ENCODE assay signal across 18 cellular contexts in genomic region chr11:134384406-134384805, GRCh38. TPM values are rescaled to one million over a fixed set of nuclear protein-coding genes. Genes with fewer than 3 reads are reported as not detected.
A peak's percentile ranks its signal among the peaks of the same experiment; 100 is the strongest.
DNase-seq lines count a peak whose midpoint lies in the region; TF ChIP-seq lines count a peak whose summit lies in the region.
"Had no signal": no experiment of that assay in that cellular context is flagged by ENCODE, and none has a peak within 500 bp of the region (broad histone marks: within the 10 kb centered on the region; RNA-seq: fewer than 3 reads in every experiment).

No MANE protein-coding gene starts in this region.

- TF ChIP-seq CTCF in NB4 (IDR thresholded peaks at IDR 0.05; ENCODE audit: low read depth, low read length) (no peak), neural crest cell (conservative IDR thresholded peaks at IDR 0.05) (no peak), tibial nerve (IDR thresholded peaks at IDR 0.05) (no peak)

- no peak overlapping the region for H3K4me3 ChIP-seq in BLaER1
- no peak overlapping the region for H3K4me3 ChIP-seq in BLaER1 treated with 17β-estradiol and CSF1 and Interleukin-3, amounts not matched to agents 10 nM and 100 nM
- no peak overlapping the region for H3K4me3 ChIP-seq in NB4 (ENCODE audit: low read depth, low read length)
- H3K4me3 ChIP-seq in tibial nerve = no peak overlapping the region
- H3K4me3 ChIP-seq: HAP-1 had no signal

- H3K27me3 ChIP-seq in BLaER1 (peaks cover 59% of the 10 kb centered on the region), tibial nerve (no peaks in the 10 kb centered on the region)
- peaks cover 53 to 100% (median 79%) of the 10 kb centered on the region in 11 experiments for H3K27me3 ChIP-seq in BLaER1 treated with 17β-estradiol and CSF1 and Interleukin-3, amounts not matched to agents 10 nM and 100 nM

- H3K36me3 ChIP-seq in BLaER1 (no peaks in the 10 kb centered on the region), tibial nerve (peaks cover 0 to 52% (median 0%) of the 10 kb centered on the region in 3 donors)
- H3K36me3 ChIP-seq in BLaER1 treated with 17β-estradiol and CSF1 and Interleukin-3, amounts not matched to agents 10 nM and 100 nM = no peaks in the 10 kb centered on the region
- H3K36me3 ChIP-seq: HAP-1 had no signal

- WGBS in tibial nerve, 2 donors = 89 to 92% methylated on average over 14 of the region's 14 CpGs

- H3K27ac ChIP-seq in BLaER1 (no peak overlapping the region), tibial nerve (no peak overlapping the region)
- no peak overlapping the region for H3K27ac ChIP-seq in BLaER1 treated with 17β-estradiol and CSF1 and Interleukin-3, amounts not matched to agents 10 nM and 100 nM

- peaks cover 45% of the 10 kb centered on the region for H3K4me1 ChIP-seq in BLaER1
- H3K4me1 ChIP-seq in BLaER1 treated with 17β-estradiol and CSF1 and Interleukin-3, amounts not matched to agents 10 nM and 100 nM = peaks cover 34 to 51% (median 44%) of the 10 kb centered on the region in 10 experiments
- H3K4me1 ChIP-seq in tibial nerve = no peaks in the 10 kb centered on the region
- H3K4me1 ChIP-seq: HAP-1 had no signal

- no peak for TF ChIP-seq EP300 in tibial nerve (IDR thresholded peaks at IDR 0.05)

- H3K27me3 Mint-ChIP-seq in neural crest cell (ENCODE audit: low read depth) = no peaks in the 10 kb centered on the region

- H4K20me1 ChIP-seq in BLaER1 = peaks cover 100% of the 10 kb centered on the region
- H4K20me1 ChIP-seq in BLaER1 treated with 17β-estradiol and CSF1 and Interleukin-3, amounts not matched to agents 10 nM and 100 nM = peaks cover 0 to 99% (median 65%) of the 10 kb centered on the region in 11 experiments; a peak in 18 of 22 replicates

- no peak overlapping the region for H3K4me3 Mint-ChIP-seq in neural crest cell
- H3K4me3 Mint-ChIP-seq: B cell, HFFc6 had no signal

- no peaks in the 10 kb centered on the region for H3K9me3 Mint-ChIP-seq in neural crest cell
- H3K9me3 Mint-ChIP-seq: CD4-positive, alpha-beta memory T cell had no signal

- TF ChIP-seq POLR2A in NB4 (IDR thresholded peaks at IDR 0.05; ENCODE audit: extremely low read depth, insufficient read length) (no peak), tibial nerve (IDR thresholded peaks at IDR 0.05) (no peak)

- H3K9me3 ChIP-seq in BLaER1 (peaks cover 4% of the 10 kb centered on the region), tibial nerve (no peaks in the 10 kb centered on the region)
- H3K9me3 ChIP-seq in BLaER1 treated with 17β-estradiol and CSF1 and Interleukin-3, amounts not matched to agents 10 nM and 100 nM (replicated peaks in 1 of 11) = peaks cover 0 to 5% (median 0%) of the 10 kb centered on the region in 11 experiments; a peak in 5 of 22 replicates
- H3K9me3 ChIP-seq: HAP-1 had no signal

- no peak overlapping the region for H3K9ac ChIP-seq in BLaER1
- H3K9ac ChIP-seq in BLaER1 treated with 17β-estradiol and CSF1 and Interleukin-3, amounts not matched to agents 10 nM and 100 nM = no peak overlapping the region

- peak overlapping the region; percentile 35 for H3K27ac Mint-ChIP-seq in neural crest cell (ENCODE audit: unreplicated experiment)
- H3K27ac Mint-ChIP-seq: B cell; CD4-positive, alpha-beta memory T cell; HFFc6 had no signal

- no peaks in the 10 kb centered on the region for H3K4me1 Mint-ChIP-seq in neural crest cell
- H3K4me1 Mint-ChIP-seq: B cell had no signal

- no peaks in the 10 kb centered on the region for H3K36me3 Mint-ChIP-seq in neural crest cell (ENCODE audit: low read depth)
- H3K36me3 Mint-ChIP-seq: CD4-positive, alpha-beta memory T cell had no signal

- peak overlapping the region; percentile 6; the same call in 1 of the 2 replicates for H3K4me2 ChIP-seq in BLaER1
- H3K4me2 ChIP-seq in BLaER1 treated with 17β-estradiol and CSF1 and Interleukin-3, amounts not matched to agents 10 nM and 100 nM = peak overlapping the region; percentile 30 to 86 (median 80); a peak in 19 of 22 replicates

- DNase-seq in NB4 (ENCODE audit: low read depth) (peak; percentile 25), neural crest cell (ENCODE audit: low read depth, low spot score) (no peak), tibial nerve (ENCODE audit: low spot score in 2 of 2) (no peak), NCI-H526 treated with DMSO at 0.1 percent for 48 hours (lab: John Stamatoyannopoulos, UW) (no peak), NCI-H1105 treated with DMSO at 0.1 percent for 48 hours (lab: John Stamatoyannopoulos, UW) (no peak)
- DNase-seq: C1 segment of cervical spinal cord; Calu3; CD4-positive, alpha-beta memory T cell; COR-L47; DMS79; EL; GDM1; GOT3; HFFc6 had no signal

RNA-seq across cellular contexts. Expression of gene B3GAT1, which starts 27.6 kb away (rescaled TPM):
- total RNA-seq in neural crest cell = 31.8 and 32.3 TPM in 2 replicates
- 10 to 100 TPM in 2 of 4 donors, 1 to 10 TPM in 2; 6.6 to 18.0 (median 9.1) TPM for total RNA-seq in tibial nerve
- total RNA-seq: B cell, HFFc6 had no signal

RNA-seq across cellular contexts. Expression of gene GLB1L2, which starts 52.6 kb away (rescaled TPM):
- total RNA-seq in neural crest cell (15.4 TPM in 2 replicates), tibial nerve (1 to 10 TPM; 2.0 to 8.1 (median 5.6) TPM)
- total RNA-seq: HFFc6 had no signal
